ENCODE assay signal across 8 cellular contexts in the genomic region with DNA sequence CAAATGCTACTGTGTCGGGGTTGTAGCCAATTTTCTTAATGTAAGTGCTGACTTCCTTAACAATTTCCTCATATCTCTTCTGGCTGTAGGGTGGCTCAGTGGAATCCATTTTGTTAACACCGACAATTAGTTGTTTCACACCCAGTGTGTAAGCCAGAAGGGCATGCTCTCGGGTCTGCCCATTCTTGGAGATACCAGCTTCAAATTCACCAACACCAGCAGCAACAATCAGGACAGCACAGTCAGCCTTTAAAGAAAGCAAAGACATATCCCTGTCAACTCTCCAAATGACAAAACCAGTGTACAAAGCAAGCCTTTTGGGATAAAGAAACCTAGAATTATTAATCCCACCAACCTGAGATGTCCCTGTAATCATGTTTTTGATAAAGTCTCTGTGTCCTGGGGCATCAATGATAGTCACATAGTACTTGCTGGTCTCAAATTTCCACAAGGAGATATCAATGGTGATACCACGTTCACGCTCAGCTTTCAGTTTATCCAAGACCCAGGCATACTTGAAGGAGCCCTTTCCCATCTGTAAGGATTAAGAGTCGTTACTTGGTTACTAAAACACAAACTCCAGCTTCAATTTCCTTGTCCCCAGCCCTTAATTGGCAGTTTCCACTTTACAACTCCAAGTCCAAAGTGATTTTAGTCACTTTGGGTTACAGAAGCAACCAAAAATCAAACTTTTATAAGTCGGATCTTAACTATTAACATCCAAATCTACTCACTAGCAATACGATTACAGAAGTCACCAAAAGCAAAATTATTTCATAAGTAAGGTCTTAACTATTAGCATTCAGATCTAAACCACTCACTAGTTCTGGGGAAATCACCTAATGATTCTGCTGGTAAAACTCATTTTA. TPM values are rescaled to one million over a fixed set of nuclear protein-coding genes. Genes with fewer than 3 reads are reported as not detected.
DNase-seq lines count a peak whose midpoint lies in the region; ATAC-seq, FAIRE-seq and TF ChIP-seq lines count a peak whose summit lies in the region.
"Not testable (repeated sequence)": the region's sequence is repeated elsewhere in the genome, so short reads cannot be mapped to it uniquely, and the experiment has no call there.

No MANE protein-coding gene starts in this region.

- not testable (repeated sequence) for H3K27me3 ChIP-seq in bronchial epithelial cell (ENCODE audit: control insufficient read depth, insufficient read depth, low read length); vagina

- not testable (repeated sequence) for ATAC-seq in memory B cell (ENCODE audit: low read depth)

- TF ChIP-seq POLR2A in vagina (IDR thresholded peaks at IDR 0.05) = not testable (repeated sequence)

- POLR2A ChIA-PET in activated CD4-positive, alpha-beta memory T cell treated with anti-CD3 and anti-CD28 coated beads, Interleukin-2, amount 10 ng/mL, durations not matched to agents 7 days and 5 days (lab: Charles Lee) = interaction anchor here (0.7 to 13.6 kb wide), 19 partner anchors 7 to 134 kb away, joined by 3 to 191 read pairs (median 7); a partner anchor contains a TSS

- H3K27ac ChIP-seq in vagina = peak overlapping the region; percentile 100

- peak; percentile 39 for DNase-seq in NAMALWA (ENCODE audit: low spot score)
- not testable (repeated sequence) for DNase-seq in activated CD4-positive, alpha-beta memory T cell treated with anti-CD3 and anti-CD28 coated beads, Interleukin-2, amount 10 ng/mL, durations not matched to agents 7 days and 5 days; bronchial epithelial cell (ENCODE audit: low read depth); fibroblast of villous mesenchyme (ENCODE audit: low read depth); memory B cell (ENCODE audit: low spot score in 2 of 2); retinal pigment epithelial cell (ENCODE audit: low read depth); vagina (ENCODE audit: extremely low spot score in 2 of 2)

- TF ChIP-seq CTCF in bronchial epithelial cell (IDR thresholded peaks at IDR 0.05; ENCODE audit: insufficient read depth, low read length, severe bottlenecking); fibroblast of villous mesenchyme (IDR thresholded peaks at IDR 0.05; ENCODE audit: insufficient read depth, low read depth, low read length); retinal pigment epithelial cell (conservative IDR thresholded peaks at IDR 0.05; ENCODE audit: low read depth, low read length); vagina (IDR thresholded peaks at IDR 0.05): not testable (repeated sequence)

- H3K27me3 Mint-ChIP-seq in activated CD4-positive, alpha-beta memory T cell treated with anti-CD3 and anti-CD28 coated beads, Interleukin-2, amount 10 ng/mL, durations not matched to agents 7 days and 5 days; memory B cell: not testable (repeated sequence)

- CTCF ChIA-PET in activated CD4-positive, alpha-beta memory T cell treated with anti-CD3 and anti-CD28 coated beads, Interleukin-2, amount 10 ng/mL, durations not matched to agents 7 days and 5 days (lab: Charles Lee) = interaction anchor here (0.9 to 3.8 kb wide), 3 partner anchors 92 to 134 kb away, joined by 6 to 40 read pairs (median 8); a partner anchor contains a TSS

- H3K36me3 Mint-ChIP-seq in activated CD4-positive, alpha-beta memory T cell treated with anti-CD3 and anti-CD28 coated beads, Interleukin-2, amount 10 ng/mL, durations not matched to agents 7 days and 5 days (ENCODE audit: low read depth) = peaks cover 63% of the 10 kb centered on the region
- H3K36me3 Mint-ChIP-seq in memory B cell = peaks cover 23% of the 10 kb centered on the region

- H3K9me3 Mint-ChIP-seq in activated CD4-positive, alpha-beta memory T cell treated with anti-CD3 and anti-CD28 coated beads, Interleukin-2, amount 10 ng/mL, durations not matched to agents 7 days and 5 days; memory B cell: not testable (repeated sequence)

- FAIRE-seq in bronchial epithelial cell (lab: Jason Lieb, UNC) = not testable (repeated sequence)

- intact Hi-C loops in vagina (cut with DNase I) = not testable (repeated sequence)

- H3K4me3 Mint-ChIP-seq in activated CD4-positive, alpha-beta memory T cell treated with anti-CD3 and anti-CD28 coated beads, Interleukin-2, amount 10 ng/mL, durations not matched to agents 7 days and 5 days = peak overlapping the region; percentile 89
- H3K4me3 Mint-ChIP-seq in memory B cell = peak overlapping the region; percentile 95

- not testable (repeated sequence) for H3K9me3 ChIP-seq in vagina

- peak overlapping the region; percentile 93 for H3K4me3 ChIP-seq in GM08714 (ENCODE audit: low read length)
- peak overlapping the region; percentile 91 for H3K4me3 ChIP-seq in bronchial epithelial cell (ENCODE audit: low read depth, low read length)
- H3K4me3 ChIP-seq in fibroblast of villous mesenchyme (ENCODE audit: low read depth, low read length) = peak overlapping the region; percentile 80
- peak overlapping the region; percentile 99 for H3K4me3 ChIP-seq in retinal pigment epithelial cell (ENCODE audit: low read length)
- peak overlapping the region; percentile 77 to 85 for H3K4me3 ChIP-seq in vagina

- H3K27ac Mint-ChIP-seq in activated CD4-positive, alpha-beta memory T cell treated with anti-CD3 and anti-CD28 coated beads, Interleukin-2, amount 10 ng/mL, durations not matched to agents 7 days and 5 days = peak overlapping the region; percentile 97
- peak overlapping the region; percentile 99 for H3K27ac Mint-ChIP-seq in memory B cell

- H3K4me1 Mint-ChIP-seq in activated CD4-positive, alpha-beta memory T cell treated with anti-CD3 and anti-CD28 coated beads, Interleukin-2, amount 10 ng/mL, durations not matched to agents 7 days and 5 days = peaks cover 57% of the 10 kb centered on the region
- peaks cover 43% of the 10 kb centered on the region for H3K4me1 Mint-ChIP-seq in memory B cell

- H3K4me1 ChIP-seq in vagina = peaks cover 62% of the 10 kb centered on the region

- H3K36me3 ChIP-seq in bronchial epithelial cell (ENCODE audit: control insufficient read depth, insufficient read depth, low read length) (peaks cover 20% of the 10 kb centered on the region), vagina (peaks cover 4 to 46% of the 10 kb centered on the region in 2 donors)

RNA-seq across cellular contexts. Expression of a gene that starts 1.6 kb away (rescaled TPM):
- total RNA-seq in activated CD4-positive, alpha-beta memory T cell treated with anti-CD3 and anti-CD28 coated beads, Interleukin-2, amount 10 ng/mL, durations not matched to agents 7 days and 5 days = 1,000 to 10,000 TPM; 7,440 to 7,455 TPM
- total RNA-seq in bronchial epithelial cell (32,582 and 62,692 TPM in 2 replicates), fibroblast of villous mesenchyme (14,096 and 18,582 TPM in 2 replicates), vagina (8,108 TPM)

RNA-seq across cellular contexts. Expression of a gene that starts 57.7 kb away (rescaled TPM):
- 10 to 100 TPM; 62.1 to 66.4 TPM for total RNA-seq in activated CD4-positive, alpha-beta memory T cell treated with anti-CD3 and anti-CD28 coated beads, Interleukin-2, amount 10 ng/mL, durations not matched to agents 7 days and 5 days
- total RNA-seq in bronchial epithelial cell = 40.3 and 47.1 TPM in 2 replicates
- total RNA-seq in fibroblast of villous mesenchyme = 42.8 and 59.2 TPM in 2 replicates
- total RNA-seq in vagina = 26.0 TPM
